11 cellular contexts compared by ENCODE assay signal in genomic region chr17:63140255-63140654, GRCh38.
A peak's percentile ranks its signal among the peaks of the same experiment; 100 is the strongest.
DNase-seq lines count a peak whose midpoint lies in the region; ATAC-seq lines count a peak whose summit lies in the region.
"Had no signal": no experiment of that assay in that cellular context is flagged by ENCODE, and none has a peak within 500 bp of the region (broad histone marks: within the 10 kb centered on the region; RNA-seq: fewer than 3 reads in every experiment).

No MANE protein-coding gene starts in this region.

- ATAC-seq in GM18870 (IDR thresholded peaks at IDR 0.05; ENCODE audit: unreplicated experiment) (no peak), HG03108 (IDR thresholded peaks at IDR 0.05; ENCODE audit: unreplicated experiment) (no peak), HG03432 (IDR thresholded peaks at IDR 0.05; ENCODE audit: unreplicated experiment) (no peak)
- ATAC-seq: HCT116, left lobe of liver had no signal

- DNase-seq in NCI-H524 (lab: John Stamatoyannopoulos, UW) (peak; percentile 51 to 71), NCI-H524 treated with DMSO at 0.1 percent for 48 hours (lab: John Stamatoyannopoulos, UW) (no peak), NAMALWA (ENCODE audit: low spot score) (peak; percentile 94), brain pericyte (ENCODE audit: low read depth, low spot score) (peak; percentile 15), smooth muscle cell of the brain vasculature (ENCODE audit: low read depth, low spot score) (peak; percentile 32)
- DNase-seq: activated naive CD8-positive, alpha-beta T cell treated with anti-CD3 and anti-CD28 coated beads, Interleukin-2, amount 10 ng/mL, durations not matched to agents 7 days and 5 days had no signal
